In genomic region chr12:124648710-124649384, GRCh38 we compare ENCODE assay signal across 24 cellular contexts.
"Had no signal": no experiment of that assay in that cellular context is flagged by ENCODE, and none has a peak within 500 bp of the region (broad histone marks: within the 10 kb centered on the region; RNA-seq: fewer than 3 reads in every experiment).

No MANE protein-coding gene starts in this region.

- DNase-seq: activated CD4-positive, alpha-beta T cell treated with anti-CD3 and anti-CD28 coated beads for 1 hour; activated gamma-delta T cell; activated naive CD4-positive, alpha-beta T cell treated with anti-CD3 and anti-CD28 coated beads, Interleukin-2, amount 50 U/mL, for 16 hours; anterior cingulate cortex; dermis blood vessel endothelial cell; effector CD4-positive, alpha-beta T cell; esophagus squamous epithelium; foreskin melanocyte; kidney glomerular epithelial cell; left lung; mucosa of descending colon; posterior cingulate gyrus; spleen; substantia nigra; T-helper 2 cell; thyroid gland; upper lobe of left lung had no signal

- H3K27me3 ChIP-seq: left lung, thyroid gland, upper lobe of left lung, vagina had no signal

- H3K4me3 ChIP-seq: esophagus squamous epithelium, left lung, lung, mucosa of descending colon, spleen, thyroid gland, upper lobe of left lung, vagina had no signal

- H3K27me3 Mint-ChIP-seq: central memory CD8-positive, alpha-beta T cell had no signal

- ATAC-seq: left lung; mucosa of descending colon; natural killer cell treated with Interleukin-12 subunit alpha and Interleukin-12 subunit beta and Interleukin-15 and Interleukin-18, amount 100 ng/mL, for 72 hours; right cardiac atrium; WTC11 had no signal

- H3K36me3 ChIP-seq: esophagus squamous epithelium, left lung, spleen, thyroid gland, upper lobe of left lung, vagina had no signal

- H3K4me3 Mint-ChIP-seq: central memory CD8-positive, alpha-beta T cell; natural killer cell treated with Interleukin-12 subunit alpha and Interleukin-12 subunit beta and Interleukin-15 and Interleukin-18, amount 100 ng/mL, for 72 hours; stimulated activated naive CD8-positive, alpha-beta T cell treated with anti-CD3 and anti-CD28 coated beads, Interleukin-15, Interleukin-2, amounts not matched to agents 100 ng/mL and 50 ng/mL, for 24 hours; WTC11 had no signal

- H3K9me3 Mint-ChIP-seq: central memory CD8-positive, alpha-beta T cell; natural killer cell treated with Interleukin-12 subunit alpha and Interleukin-12 subunit beta and Interleukin-15 and Interleukin-18, amount 100 ng/mL, for 72 hours had no signal

- H3K27ac Mint-ChIP-seq: stimulated activated naive CD8-positive, alpha-beta T cell treated with anti-CD3 and anti-CD28 coated beads, Interleukin-15, Interleukin-2, amounts not matched to agents 100 ng/mL and 50 ng/mL, for 24 hours; WTC11 had no signal

- H3K9me3 ChIP-seq: thyroid gland, vagina had no signal

- H3K27ac ChIP-seq: esophagus squamous epithelium, left lung, spleen, thyroid gland, upper lobe of left lung, vagina had no signal

- H3K4me1 ChIP-seq: thyroid gland had no signal
